21 cellular contexts compared by ENCODE assay signal in genomic region chr6:10350720-10351119, GRCh38.
A peak's percentile ranks its signal among the peaks of the same experiment; 100 is the strongest.
DNase-seq lines count a peak whose midpoint lies in the region; ATAC-seq, FAIRE-seq and TF ChIP-seq lines count a peak whose summit lies in the region.
"Had no signal": no experiment of that assay in that cellular context is flagged by ENCODE, and none has a peak within 500 bp of the region (broad histone marks: within the 10 kb centered on the region; RNA-seq: fewer than 3 reads in every experiment).

No MANE protein-coding gene starts in this region.

- in situ Hi-C loops in K562 (cut with MboI): no loop called here

- CTCF ChIA-PET in K562 (lab: Yijun Ruan, JAX; ENCODE audit: low intra/inter-chr PET ratio): interaction anchor here (0.5 kb wide), 1 partner anchor 125 kb away, joined by 3 read pairs; no protein-coding TSS in a partner anchor

- H3K9ac ChIP-seq in K562 (ENCODE audit: insufficient read depth in 1 of 2, low read depth in 2 of 2, low read length in 2 of 2) (peak overlapping the region in 1 of 2 experiments; percentile 32; a peak in 1 of 4 replicates), endodermal cell (ENCODE audit: extremely low read depth, low read length, poor library complexity, severe bottlenecking) (no peak overlapping the region)
- H3K9ac ChIP-seq: BLaER1 treated with 17β-estradiol and CSF1 and Interleukin-3, amounts not matched to agents 10 nM and 100 nM had no signal

- H2AFZ ChIP-seq in K562 (ENCODE audit: low read depth, low read length): peak overlapping the region; percentile 30
- H2AFZ ChIP-seq: GM23338 had no signal

- no peaks in the 10 kb centered on the region for H3K79me2 ChIP-seq in K562 (ENCODE audit: control insufficient read depth, insufficient read depth, low read length)

- ATAC-seq in K562: peak; percentile 22; the same call in 2 of the 3 replicates
- no peak for ATAC-seq in HG03039 (IDR thresholded peaks at IDR 0.05; ENCODE audit: unreplicated experiment)
- no peak for ATAC-seq in GM18520 (IDR thresholded peaks at IDR 0.05; ENCODE audit: unreplicated experiment)
- ATAC-seq: GM12878, GM23338, HCT116 had no signal

- no peaks in the 10 kb centered on the region for H3K36me3 ChIP-seq in K562 (ENCODE audit: control insufficient read depth, insufficient read depth, low read length)
- H3K36me3 ChIP-seq in endodermal cell (ENCODE audit: control insufficient read depth, insufficient read depth, low read length): no peaks in the 10 kb centered on the region
- H3K36me3 ChIP-seq in suprapubic skin: no peaks in the 10 kb centered on the region
- H3K36me3 ChIP-seq: BLaER1 treated with 17β-estradiol and CSF1 and Interleukin-3, amounts not matched to agents 10 nM and 100 nM had no signal

- H3K4me3 ChIP-seq in K562 (no peak overlapping the region), endodermal cell (ENCODE audit: low read length) (no peak overlapping the region), suprapubic skin (no peak overlapping the region)
- H3K4me3 ChIP-seq: BLaER1 treated with 17β-estradiol and CSF1 and Interleukin-3, amounts not matched to agents 10 nM and 100 nM; GM12878; GM23338 had no signal

- H3K4me1 Mint-ChIP-seq in endodermal cell: no peaks in the 10 kb centered on the region
- H3K4me1 Mint-ChIP-seq: CD8-positive, alpha-beta memory T cell; GM23338 had no signal

- no peaks in the 10 kb centered on the region for H3K27me3 ChIP-seq in K562 (ENCODE audit: control insufficient read depth in 2 of 2, insufficient read depth in 2 of 2, low read length in 2 of 2)
- no peaks in the 10 kb centered on the region for H3K27me3 ChIP-seq in endodermal cell (ENCODE audit: control insufficient read depth, insufficient read depth, low read length, poor library complexity, severe bottlenecking)
- no peaks in the 10 kb centered on the region for H3K27me3 ChIP-seq in suprapubic skin
- H3K27me3 ChIP-seq: BLaER1 treated with 17β-estradiol and CSF1 and Interleukin-3, amounts not matched to agents 10 nM and 100 nM had no signal

- peaks cover 10 to 11% of the 10 kb centered on the region in 2 experiments for H3K4me1 ChIP-seq in K562 (replicated peaks in 1 of 2; ENCODE audit: control insufficient read depth in 2 of 2, insufficient read depth in 2 of 2, low read length in 2 of 2)
- H3K4me1 ChIP-seq in endodermal cell (ENCODE audit: control insufficient read depth, insufficient read depth, low read length): no peaks in the 10 kb centered on the region
- H3K4me1 ChIP-seq in suprapubic skin: peaks cover 17% of the 10 kb centered on the region
- H3K4me1 ChIP-seq: BLaER1 treated with 17β-estradiol and CSF1 and Interleukin-3, amounts not matched to agents 10 nM and 100 nM had no signal

- no peaks in the 10 kb centered on the region for H3K9me3 Mint-ChIP-seq in endodermal cell
- H3K9me3 Mint-ChIP-seq: HFFc6 had no signal

- FAIRE-seq in K562 (lab: Jason Lieb, UNC): no peak
- FAIRE-seq: GM12878 had no signal

- TF ChIP-seq EP300 in K562 (IDR thresholded peaks at IDR 0.05; ENCODE audit: low read length) (no peak), suprapubic skin (IDR thresholded peaks at IDR 0.05) (no peak)

- no TSS peak for BruUV-seq in K562 (replicated peaks; lab: Mats Ljungman, UMichigan)

- TF ChIP-seq CTCF in K562 (IDR thresholded peaks at IDR 0.05 in 2 of 3, conservative IDR thresholded peaks at IDR 0.05 in 1 of 3; ENCODE audit: insufficient read depth in 2 of 3, low read depth in 1 of 3, low read length in 3 of 3) (no peak), endodermal cell (conservative IDR thresholded peaks at IDR 0.05) (no peak), suprapubic skin (IDR thresholded peaks at IDR 0.05) (no peak)

- peaks cover 2% of the 10 kb centered on the region for H3K27me3 Mint-ChIP-seq in endodermal cell (ENCODE audit: insufficient read depth)

- no peaks in the 10 kb centered on the region for H3K9me1 ChIP-seq in K562 (ENCODE audit: control insufficient read depth, insufficient read depth, low read length)

- WGBS in K562 (ENCODE audit: insufficient coverage, low coverage, missing lambda C conversion rate): 52% methylated on average over 2 of the region's 2 CpGs
- 92 to 93% methylated on average over 2 of the region's 2 CpGs for WGBS in endodermal cell (ENCODE audit: insufficient coverage in 1 of 2, insufficient read length in 1 of 2), 2 experiments
- WGBS in suprapubic skin: 51% methylated on average over 2 of the region's 2 CpGs

- H3K4me2 ChIP-seq in K562 (ENCODE audit: insufficient read depth, low read length): no peak overlapping the region
- H3K4me2 ChIP-seq: BLaER1 treated with 17β-estradiol and CSF1 and Interleukin-3, amounts not matched to agents 10 nM and 100 nM; GM23338 had no signal

- DNase-seq in K562 (ENCODE audit: extremely low read depth in 1 of 4, low spot score in 3 of 4) (peak in 1 of 4 experiments; percentile 13), endodermal cell (peak; percentile 7), islet precursor cell (peak; percentile 31), suprapubic skin (ENCODE audit: low spot score in 2 of 2) (no peak), HK-2 (ENCODE audit: unreplicated experiment) (no peak)
- DNase-seq: CD4-positive, CD25-positive, alpha-beta regulatory T cell; CD8-positive, alpha-beta memory T cell; COR-L47; DMS 273 treated with DMSO at 0.1 percent for 48 hours; DMS53; DND-41; EL; H7; HFFc6 had no signal

- H3K4me3 Mint-ChIP-seq in endodermal cell: no peak overlapping the region
- H3K4me3 Mint-ChIP-seq: B cell; CD4-positive, CD25-positive, alpha-beta regulatory T cell; CD8-positive, alpha-beta memory T cell; GM23338; HFFc6 had no signal

- no peaks in the 10 kb centered on the region for H4K20me1 ChIP-seq in K562 (replicated peaks; ENCODE audit: control insufficient read depth, insufficient read depth, low read length)
- H4K20me1 ChIP-seq: BLaER1 treated with 17β-estradiol and CSF1 and Interleukin-3, amounts not matched to agents 10 nM and 100 nM had no signal

- intact Hi-C loops in K562 (cut with micrococcal nuclease): no loop called here

- POLR2A ChIA-PET in K562 (lab: Yijun Ruan, JAX): interaction anchor here (0.6 to 2.6 kb wide), 4 partner anchors 9 to 142 kb away, joined by 3 to 7 read pairs (median 3); no protein-coding TSS in a partner anchor

- no peak overlapping the region for H3K27ac ChIP-seq in K562 (ENCODE audit: extremely low read depth, low read depth, low read length)
- H3K27ac ChIP-seq in endodermal cell (ENCODE audit: low read depth, low read length): no peak overlapping the region
- peak overlapping the region; percentile 54 for H3K27ac ChIP-seq in suprapubic skin
- H3K27ac ChIP-seq: BLaER1 treated with 17β-estradiol and CSF1 and Interleukin-3, amounts not matched to agents 10 nM and 100 nM had no signal

- TF ChIP-seq RAD21 in K562 (CRISPR knock-in tag; conservative IDR thresholded peaks at IDR 0.05 in 1 of 2, IDR thresholded peaks at IDR 0.05 in 1 of 2): no peak

- TF ChIP-seq POLR2A in K562 (conservative IDR thresholded peaks at IDR 0.05) (no peak), suprapubic skin (IDR thresholded peaks at IDR 0.05) (no peak)

- no peaks in the 10 kb centered on the region for H3K36me3 Mint-ChIP-seq in endodermal cell (ENCODE audit: low read depth)
- H3K36me3 Mint-ChIP-seq: CD4-positive, CD25-positive, alpha-beta regulatory T cell; CD8-positive, alpha-beta memory T cell had no signal

- H3K27ac Mint-ChIP-seq in endodermal cell: no peak overlapping the region
- H3K27ac Mint-ChIP-seq: B cell; CD4-positive, CD25-positive, alpha-beta regulatory T cell; CD8-positive, alpha-beta memory T cell; GM23338; HFFc6 had no signal

- H3K9me3 ChIP-seq in K562 (replicated peaks; ENCODE audit: control insufficient read depth, insufficient read depth, low read depth, low read length) (no peaks in the 10 kb centered on the region), endodermal cell (ENCODE audit: control insufficient read depth, low read length) (no peaks in the 10 kb centered on the region), suprapubic skin (no peaks in the 10 kb centered on the region)
- H3K9me3 ChIP-seq: BLaER1 treated with 17β-estradiol and CSF1 and Interleukin-3, amounts not matched to agents 10 nM and 100 nM had no signal

TF ChIP-seq in K562, 482 proteins besides CTCF, POLR2A, EP300 and RAD21 (continues in another document):
- no peak for TF ChIP-seq MYBL2 (IDR thresholded peaks at IDR 0.05; ENCODE audit: low read depth)
- no peak for TF ChIP-seq MYBL2 (CRISPR knock-in tag; IDR thresholded peaks at IDR 0.05; ENCODE audit: borderline replicate concordance)
- no peak for TF ChIP-seq ZNF197 (CRISPR knock-in tag; IDR thresholded peaks at IDR 0.05; ENCODE audit: low read depth)
- no peak for TF ChIP-seq OTX1 (CRISPR knock-in tag; IDR thresholded peaks at IDR 0.05)
- TF ChIP-seq RBM34 (IDR thresholded peaks at IDR 0.05; ENCODE audit: borderline replicate concordance, insufficient read depth, low read length): no peak
- no peak for TF ChIP-seq ATF1 (CRISPR knock-in tag; IDR thresholded peaks at IDR 0.05)
- TF ChIP-seq ATF1 (tag; IDR thresholded peaks at IDR 0.05): no peak
- no peak for TF ChIP-seq NCOA4 (IDR thresholded peaks at IDR 0.05; ENCODE audit: partially characterized antibody)
- no peak for TF ChIP-seq ZNF277 (CRISPR knock-in tag; IDR thresholded peaks at IDR 0.05; ENCODE audit: borderline replicate concordance)
- TF ChIP-seq NR1H2 (CRISPR knock-in tag; IDR thresholded peaks at IDR 0.05): no peak
- no peak for TF ChIP-seq POLR2AphosphoS5 (IDR thresholded peaks at IDR 0.05; ENCODE audit: control insufficient read depth, insufficient read depth, low read depth, low read length)
- TF ChIP-seq, protein P1, sequence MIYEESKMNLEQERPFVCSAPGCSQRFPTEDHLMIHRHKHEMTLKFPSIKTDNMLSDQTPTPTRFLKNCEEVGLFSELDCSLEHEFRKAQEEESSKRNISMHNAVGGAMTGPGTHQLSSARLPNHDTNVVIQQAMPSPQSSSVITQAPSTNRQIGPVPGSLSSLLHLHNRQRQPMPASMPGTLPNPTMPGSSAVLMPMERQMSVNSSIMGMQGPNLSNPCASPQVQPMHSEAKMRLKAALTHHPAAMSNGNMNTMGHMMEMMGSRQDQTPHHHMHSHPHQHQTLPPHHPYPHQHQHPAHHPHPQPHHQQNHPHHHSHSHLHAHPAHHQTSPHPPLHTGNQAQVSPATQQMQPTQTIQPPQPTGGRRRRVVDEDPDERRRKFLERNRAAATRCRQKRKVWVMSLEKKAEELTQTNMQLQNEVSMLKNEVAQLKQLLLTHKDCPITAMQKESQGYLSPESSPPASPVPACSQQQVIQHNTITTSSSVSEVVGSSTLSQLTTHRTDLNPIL (CRISPR knock-in tag; IDR thresholded peaks at IDR 0.05): no peak
- no peak for TF ChIP-seq ZNF175 (CRISPR knock-in tag; IDR thresholded peaks at IDR 0.05; ENCODE audit: low read depth)

Comparison
In these comparisons a context has a peak if more than half of its experiments do, and no peak if none do; other contexts are left out.
1. DNase-seq: peak in endodermal cell (single experiment) and islet precursor cell (single experiment); none in suprapubic skin (0 of 2) and HK-2 (single experiment).